ENCODE assay signal across 13 cellular contexts in genomic region chr2:207385903-207386302, GRCh38.
DNase-seq lines count a peak whose midpoint lies in the region; ATAC-seq, FAIRE-seq and TF ChIP-seq lines count a peak whose summit lies in the region.
"Had no signal": no experiment of that assay in that cellular context is flagged by ENCODE, and none has a peak within 500 bp of the region (broad histone marks: within the 10 kb centered on the region; RNA-seq: fewer than 3 reads in every experiment).

No MANE protein-coding gene starts in this region.

- CTCF ChIA-PET in endothelial cell of umbilical vein (lab: Charles Lee) = interaction anchor here (1.0 to 1.2 kb wide), 2 partner anchors 25 to 64 kb away, joined by 3 read pairs; no protein-coding TSS in a partner anchor

- H3K9me3 Mint-ChIP-seq in GM23338 = peaks cover 8% of the 10 kb centered on the region

- H3K4me3 Mint-ChIP-seq in GM23338 = no peak overlapping the region
- H3K4me3 Mint-ChIP-seq: naive thymus-derived CD8-positive, alpha-beta T cell had no signal

- ATAC-seq in GM23338 (no peak), HG02973 (IDR thresholded peaks at IDR 0.05; ENCODE audit: unreplicated experiment) (no peak)
- ATAC-seq: naive thymus-derived CD8-positive, alpha-beta T cell had no signal

- no peaks in the 10 kb centered on the region for H3K9me3 ChIP-seq in endothelial cell of umbilical vein (replicated peaks; ENCODE audit: control insufficient read depth, insufficient read depth, low read length)
- H3K9me3 ChIP-seq: sigmoid colon, thyroid gland had no signal

- no peaks in the 10 kb centered on the region for H3K27me3 Mint-ChIP-seq in GM23338 (ENCODE audit: insufficient read depth, low read depth, poor library complexity)

- H4K20me1 ChIP-seq in GM23338 (replicated peaks; ENCODE audit: insufficient read depth) (no peaks in the 10 kb centered on the region), endothelial cell of umbilical vein (replicated peaks; ENCODE audit: control insufficient read depth, extremely low read depth, insufficient read depth, low read length) (no peaks in the 10 kb centered on the region)

- BruUV-seq in endothelial cell of umbilical vein (replicated peaks; lab: Mats Ljungman, UMichigan) = no TSS peak

- peaks cover 10% of the 10 kb centered on the region for H3K36me3 Mint-ChIP-seq in GM23338 (ENCODE audit: low read depth)

- FAIRE-seq in endothelial cell of umbilical vein (lab: Jason Lieb, UNC) = peak; percentile 83

- POLR2A ChIA-PET in endothelial cell of umbilical vein (lab: Charles Lee) = no interaction called here

- no peak overlapping the region for H3K27ac Mint-ChIP-seq in GM23338
- H3K27ac Mint-ChIP-seq: naive thymus-derived CD8-positive, alpha-beta T cell had no signal

- dilution Hi-C loops in endothelial cell of umbilical vein (cut with MboI; ENCODE audit: extremely low pct_ligation_motif_present, low sequenced_read_pairs) = no loop called here

- H3F3A ChIP-seq in GM23338 (replicated peaks; ENCODE audit: low read depth) = no peaks in the 10 kb centered on the region

- no peak for DNase-seq in GM23338 (ENCODE audit: low spot score)
- peak; percentile 6 for DNase-seq in OCI-M1 (lab: John Stamatoyannopoulos, UW)
- peak; percentile 68 for DNase-seq in endothelial cell of umbilical vein (ENCODE audit: low read depth, low spot score)
- DNase-seq in pulmonary artery endothelial cell (ENCODE audit: low read depth, low spot score) = peak; percentile 19
- DNase-seq in D341Med (ENCODE audit: low spot score) = no peak
- DNase-seq in stimulated activated CD4-positive, alpha-beta T cell treated with anti-CD3 and anti-CD28 coated beads, Interleukin-1b, Interleukin-23, amount 100 ng/mL, for 48 hours = no peak
- DNase-seq: Calu3; naive thymus-derived CD8-positive, alpha-beta T cell; NCI-H510A treated with DMSO at 0.1 percent for 48 hours; sigmoid colon; thyroid gland had no signal

- H3K4me3 ChIP-seq in GM23338 (no peak overlapping the region), endothelial cell of umbilical vein (replicated peaks in 1 of 3; ENCODE audit: insufficient read depth in 1 of 3, low read depth in 1 of 3, low read length in 3 of 3) (no peak overlapping the region)
- H3K4me3 ChIP-seq: esophagus muscularis mucosa, sigmoid colon, thyroid gland had no signal

- H3K36me3 ChIP-seq in GM23338 (ENCODE audit: insufficient read depth) (no peaks in the 10 kb centered on the region; the same call in 1 of the 2 replicates), endothelial cell of umbilical vein (ENCODE audit: control insufficient read depth in 2 of 2, extremely low read depth in 1 of 2, insufficient read depth in 2 of 2, low read length in 2 of 2) (no peaks in the 10 kb centered on the region)
- H3K36me3 ChIP-seq: esophagus muscularis mucosa, sigmoid colon, thyroid gland had no signal

- intact Hi-C loops in endothelial cell of umbilical vein (cut with micrococcal nuclease) = no loop called here

- TF ChIP-seq POLR2A in endothelial cell of umbilical vein (IDR thresholded peaks at IDR 0.05; ENCODE audit: low read depth, low read length) = no peak

- H3K4me2 ChIP-seq in GM23338 = no peak overlapping the region
- H3K4me2 ChIP-seq in endothelial cell of umbilical vein (ENCODE audit: insufficient read depth, low read length) = no peak overlapping the region

- 0 out of 2 replicates have a peak overlapping the region, but pooled peaks have one; percentile 64 for H2AFZ ChIP-seq in GM23338
- peak overlapping the region; percentile 46 for H2AFZ ChIP-seq in endothelial cell of umbilical vein (ENCODE audit: low read depth, low read length)

- H3K9ac ChIP-seq in endothelial cell of umbilical vein (replicated peaks; ENCODE audit: extremely low read depth, insufficient read depth, low read length) = no peak overlapping the region

- H3K79me2 ChIP-seq in GM23338 (replicated peaks; ENCODE audit: insufficient read depth) (no peaks in the 10 kb centered on the region), endothelial cell of umbilical vein (ENCODE audit: control insufficient read depth, insufficient read depth, low read length) (no peaks in the 10 kb centered on the region)

- H3K27ac ChIP-seq in GM23338 (ENCODE audit: low read depth) (no peak overlapping the region), endothelial cell of umbilical vein (ENCODE audit: insufficient read depth, low read depth, low read length) (peak overlapping the region; percentile 43)
- H3K27ac ChIP-seq: esophagus muscularis mucosa, sigmoid colon, thyroid gland had no signal

- H3K9me2 ChIP-seq in GM23338 (ENCODE audit: insufficient read depth) = peaks cover 10% of the 10 kb centered on the region

- TF ChIP-seq CTCF in GM23338 (conservative IDR thresholded peaks at IDR 0.05; ENCODE audit: low read depth in 2 of 2) = no peak
- TF ChIP-seq CTCF in endothelial cell of umbilical vein (IDR thresholded peaks at IDR 0.05; ENCODE audit: extremely low read depth in 1 of 2, insufficient read depth in 1 of 2, low read depth in 1 of 2, low read length in 2 of 2) = no peak

- H3K27me3 ChIP-seq in GM23338 (ENCODE audit: insufficient read depth) (no peaks in the 10 kb centered on the region), endothelial cell of umbilical vein (ENCODE audit: control insufficient read depth in 2 of 2, insufficient read depth in 2 of 2, low read length in 2 of 2) (no peaks in the 10 kb centered on the region)
- H3K27me3 ChIP-seq: esophagus muscularis mucosa, sigmoid colon, thyroid gland had no signal

- H3K4me1 Mint-ChIP-seq in GM23338 = peaks cover 7% of the 10 kb centered on the region
- H3K4me1 Mint-ChIP-seq: naive thymus-derived CD8-positive, alpha-beta T cell had no signal

- H3K4me1 ChIP-seq in GM23338 (ENCODE audit: insufficient read depth) = peaks cover 7% of the 10 kb centered on the region; the same call in 1 of the 2 replicates
- peaks cover 7% of the 10 kb centered on the region for H3K4me1 ChIP-seq in endothelial cell of umbilical vein (ENCODE audit: control insufficient read depth, extremely low read depth, insufficient read depth, low read length)
- H3K4me1 ChIP-seq: esophagus muscularis mucosa, sigmoid colon, thyroid gland had no signal

- H3K9me1 ChIP-seq in endothelial cell of umbilical vein (replicated peaks; ENCODE audit: control insufficient read depth, extremely low read depth, insufficient read depth, low read length) = no peaks in the 10 kb centered on the region

TF ChIP-seq in GM23338, 12 proteins besides CTCF, POLR2A, EP300 and RAD21:
- TF ChIP-seq NANOG (IDR thresholded peaks at IDR 0.05; ENCODE audit: borderline replicate concordance) (no peak), REST (IDR thresholded peaks at IDR 0.05; ENCODE audit: unreplicated experiment) (no peak), JUNB (IDR thresholded peaks at IDR 0.05; ENCODE audit: unreplicated experiment) (no peak)
TF ChIP-seq in GM23338: peak in this region for 0.

TF ChIP-seq in endothelial cell of umbilical vein, 7 proteins besides CTCF, POLR2A, EP300 and RAD21:
- peak; percentile 22 for TF ChIP-seq GATA2 (IDR thresholded peaks at IDR 0.05; ENCODE audit: insufficient read depth, insufficient read length, low read depth, low read length)
- TF ChIP-seq MYC (IDR thresholded peaks at IDR 0.05; ENCODE audit: low read depth, low read length) = no peak
- no peak for TF ChIP-seq JUN (IDR thresholded peaks at IDR 0.05; ENCODE audit: borderline replicate concordance, insufficient read depth, insufficient read length, low read depth)
- peak; percentile 85 for TF ChIP-seq FOS (IDR thresholded peaks at IDR 0.05; ENCODE audit: borderline replicate concordance, insufficient read depth, low read length)

Comparison
In these comparisons a context has a peak if more than half of its experiments do, and no peak if none do; other contexts are left out.
1. DNase-seq: peak in OCI-M1 (single experiment), endothelial cell of umbilical vein (single experiment) and pulmonary artery endothelial cell (single experiment); none in GM23338 (single experiment), D341Med (single experiment) and stimulated activated CD4-positive, alpha-beta T cell treated with anti-CD3 and anti-CD28 coated beads, Interleukin-1b, Interleukin-23, amount 100 ng/mL, for 48 hours (single experiment).